In the genomic region with DNA sequence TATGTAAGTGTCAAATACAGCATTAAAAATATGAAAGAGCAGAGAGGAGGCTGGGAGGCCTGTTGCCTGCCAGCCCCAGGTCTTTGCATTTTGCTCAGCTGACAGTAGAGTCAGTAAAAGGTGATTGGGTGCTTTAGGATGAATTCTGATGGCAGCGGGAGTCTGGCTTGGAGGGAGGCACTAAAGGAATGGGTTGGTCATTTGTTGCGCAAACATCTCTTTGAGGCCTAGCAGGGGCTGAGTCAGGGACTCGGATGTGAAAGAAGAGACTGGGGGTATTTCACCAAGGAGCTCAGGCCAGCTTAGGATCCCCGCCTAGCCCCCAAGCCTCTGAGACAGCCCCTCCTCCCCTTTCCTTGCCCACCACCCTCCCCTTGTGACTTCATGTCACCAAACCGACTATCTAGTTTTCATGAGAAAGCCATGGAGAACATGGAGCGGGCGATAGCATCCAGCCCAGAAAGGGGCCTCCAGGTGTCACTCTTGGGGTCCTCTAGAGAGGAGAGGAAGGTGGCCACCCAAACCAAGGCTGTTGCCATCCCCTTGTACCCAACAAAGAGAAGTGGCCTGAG, we compare ENCODE assay signal across 11 cellular contexts. TPM values are rescaled to one million over a fixed set of nuclear protein-coding genes. Genes with fewer than 3 reads are reported as not detected.
A peak's percentile ranks its signal among the peaks of the same experiment; 100 is the strongest.
DNase-seq lines count a peak whose midpoint lies in the region; ATAC-seq, FAIRE-seq and TF ChIP-seq lines count a peak whose summit lies in the region.
"Had no signal": no experiment of that assay in that cellular context is flagged by ENCODE, and none has a peak within 500 bp of the region (broad histone marks: within the 10 kb centered on the region; RNA-seq: fewer than 3 reads in every experiment).

No MANE protein-coding gene starts in this region.

- H3K9me3 ChIP-seq in HepG2 (ENCODE audit: low read length): no peaks in the 10 kb centered on the region
- H3K9me3 ChIP-seq in right lobe of liver: no peaks in the 10 kb centered on the region
- H3K9me3 ChIP-seq in upper lobe of left lung: no peaks in the 10 kb centered on the region

- no peak overlapping the region for H3K4me3 Mint-ChIP-seq in activated T-helper 1 cell treated with anti-CD3 and anti-CD28 coated beads, Interleukin-12 subunit alpha, Interleukin-12 subunit beta, Interleukin-2, Interleukin-4 antibody, amounts not matched to agents 30 ng/mL and 10 ng/mL and 1 ng/mL, durations not matched to agents 14 hours and 24 hours and 36 hours

- POLR2A ChIA-PET in HepG2 (lab: Yijun Ruan, JAX): no interaction called here

- WGBS in HepG2 (ENCODE audit: low lambda C conversion rate): 86% methylated on average over 3 of the region's 7 CpGs
- 40% methylated on average over 1 of the region's 7 CpGs for WGBS in right lobe of liver (ENCODE audit: insufficient coverage, low coverage, low lambda C conversion rate, missing lambda C conversion rate)
- WGBS in upper lobe of left lung, 2 donors: 70 to 72% methylated on average over 5 to 7 of the region's 7 CpGs

- no peaks in the 10 kb centered on the region for H3K36me3 Mint-ChIP-seq in activated T-helper 1 cell treated with anti-CD3 and anti-CD28 coated beads, Interleukin-12 subunit alpha, Interleukin-12 subunit beta, Interleukin-2, Interleukin-4 antibody, amounts not matched to agents 30 ng/mL and 10 ng/mL and 1 ng/mL, durations not matched to agents 14 hours and 24 hours and 36 hours (ENCODE audit: low read depth)

- peak overlapping the region; percentile 32 for H3K27ac Mint-ChIP-seq in activated T-helper 1 cell treated with anti-CD3 and anti-CD28 coated beads, Interleukin-12 subunit alpha, Interleukin-12 subunit beta, Interleukin-2, Interleukin-4 antibody, amounts not matched to agents 30 ng/mL and 10 ng/mL and 1 ng/mL, durations not matched to agents 14 hours and 24 hours and 36 hours

- H3K9me3 Mint-ChIP-seq in activated T-helper 1 cell treated with anti-CD3 and anti-CD28 coated beads, Interleukin-12 subunit alpha, Interleukin-12 subunit beta, Interleukin-2, Interleukin-4 antibody, amounts not matched to agents 30 ng/mL and 10 ng/mL and 1 ng/mL, durations not matched to agents 14 hours and 24 hours and 36 hours: no peaks in the 10 kb centered on the region

- no peaks in the 10 kb centered on the region for H4K20me1 ChIP-seq in HepG2 (ENCODE audit: insufficient read depth, low read length)

- no peak for TF ChIP-seq RAD21 in HepG2 (CRISPR knock-in tag; IDR thresholded peaks at IDR 0.05)

- CTCF ChIA-PET in HepG2 (lab: Yijun Ruan, JAX; ENCODE audit: low intra/inter-chr PET ratio, low total read pairs): no interaction called here

- TF ChIP-seq POLR2A in HepG2 (IDR thresholded peaks at IDR 0.05; ENCODE audit: insufficient read depth in 1 of 2, low read depth in 2 of 2, low read length in 2 of 2) (no peak), right lobe of liver (IDR thresholded peaks at IDR 0.05) (no peak), upper lobe of left lung (IDR thresholded peaks at IDR 0.05) (no peak)

- no peaks in the 10 kb centered on the region for H3K27me3 Mint-ChIP-seq in activated T-helper 1 cell treated with anti-CD3 and anti-CD28 coated beads, Interleukin-12 subunit alpha, Interleukin-12 subunit beta, Interleukin-2, Interleukin-4 antibody, amounts not matched to agents 30 ng/mL and 10 ng/mL and 1 ng/mL, durations not matched to agents 14 hours and 24 hours and 36 hours (ENCODE audit: insufficient read depth)

- no peak for FAIRE-seq in HepG2 (lab: Jason Lieb, UNC)

- DNase-seq in HepG2 (ENCODE audit: low spot score) (no peak), right lobe of liver (no peak), fibroblast of the aortic adventitia (ENCODE audit: low read depth) (peak; percentile 51), upper lobe of left lung (no peak), HK-2 (ENCODE audit: unreplicated experiment) (no peak)
- DNase-seq in activated T-helper 1 cell treated with anti-CD3 and anti-CD28 coated beads, Interleukin-12 subunit alpha, Interleukin-12 subunit beta, Interleukin-2, Interleukin-4 antibody, amounts not matched to agents 30 ng/mL and 10 ng/mL and 1 ng/mL, durations not matched to agents 14 hours and 24 hours and 36 hours (ENCODE audit: low spot score): no peak
- DNase-seq: NCI-H146, SW 1271 had no signal

- no peak overlapping the region for H3K4me2 ChIP-seq in HepG2 (ENCODE audit: low read depth, low read length)

- H3K36me3 ChIP-seq in HepG2 (replicated peaks in 1 of 2; ENCODE audit: control insufficient read depth in 1 of 2, insufficient read depth in 2 of 2, low read length in 2 of 2) (0 out of 5 replicates have a peak, but pooled peaks cover 0 to 11% of the 10 kb centered on the region in 2 experiments), right lobe of liver (no peaks in the 10 kb centered on the region), upper lobe of left lung (peaks cover 0 to 18% (median 6%) of the 10 kb centered on the region in 4 donors)

- intact Hi-C loops in HepG2 (cut with micrococcal nuclease; ENCODE audit: unreplicated experiment) (no loop called here), right lobe of liver (cut with DNase I) (no loop called here)
- intact Hi-C loops in activated T-helper 1 cell treated with anti-CD3 and anti-CD28 coated beads, Interleukin-12 subunit alpha, Interleukin-12 subunit beta, Interleukin-2, Interleukin-4 antibody, amounts not matched to agents 30 ng/mL and 10 ng/mL and 1 ng/mL, durations not matched to agents 14 hours and 24 hours and 36 hours (cut with micrococcal nuclease): no loop called here

- H3K4me3 ChIP-seq in HepG2 (replicated peaks in 1 of 3; ENCODE audit: insufficient read depth in 1 of 3, low read depth in 2 of 3, low read length in 3 of 3): no peak overlapping the region
- no peak overlapping the region for H3K4me3 ChIP-seq in right lobe of liver
- no peak overlapping the region for H3K4me3 ChIP-seq in fibroblast of the aortic adventitia (ENCODE audit: low read depth, low read length)
- no peak overlapping the region for H3K4me3 ChIP-seq in upper lobe of left lung

- BruUV-seq in HepG2 (replicated peaks; lab: Mats Ljungman, UMichigan): no TSS peak

- no peak overlapping the region for H2AFZ ChIP-seq in HepG2 (ENCODE audit: low read length)

- H3K4me1 Mint-ChIP-seq in activated T-helper 1 cell treated with anti-CD3 and anti-CD28 coated beads, Interleukin-12 subunit alpha, Interleukin-12 subunit beta, Interleukin-2, Interleukin-4 antibody, amounts not matched to agents 30 ng/mL and 10 ng/mL and 1 ng/mL, durations not matched to agents 14 hours and 24 hours and 36 hours (ENCODE audit: low read depth): peaks cover 48% of the 10 kb centered on the region

- H3K9ac ChIP-seq in HepG2 (ENCODE audit: insufficient read depth, low read depth, low read length): no peak overlapping the region

- no peak for TF ChIP-seq CTCF in HepG2 (CRISPR knock-in tag; IDR thresholded peaks at IDR 0.05)
- no peak for TF ChIP-seq CTCF in right lobe of liver (IDR thresholded peaks at IDR 0.05)
- no peak for TF ChIP-seq CTCF in fibroblast of the aortic adventitia (IDR thresholded peaks at IDR 0.05; ENCODE audit: insufficient read depth, low read length)
- no peak for TF ChIP-seq CTCF in upper lobe of left lung (IDR thresholded peaks at IDR 0.05)

- no peak for TF ChIP-seq EP300 in HepG2 (IDR thresholded peaks at IDR 0.05; ENCODE audit: low read depth in 2 of 2, low read length in 2 of 2)
- no peak for TF ChIP-seq EP300 in HepG2 (CRISPR knock-in tag; IDR thresholded peaks at IDR 0.05; ENCODE audit: borderline replicate concordance)
- TF ChIP-seq EP300 in upper lobe of left lung (IDR thresholded peaks at IDR 0.05): no peak

- peaks cover 2% of the 10 kb centered on the region for H3K79me2 ChIP-seq in HepG2 (ENCODE audit: insufficient read depth, low read length)

- peaks cover 18% of the 10 kb centered on the region for H3K4me1 ChIP-seq in HepG2 (ENCODE audit: insufficient read depth, low read length)
- H3K4me1 ChIP-seq in right lobe of liver: no peaks in the 10 kb centered on the region
- H3K4me1 ChIP-seq in upper lobe of left lung: peaks cover 34 to 66% (median 43%) of the 10 kb centered on the region in 4 donors

- no peak overlapping the region for H3K27ac ChIP-seq in HepG2 (ENCODE audit: extremely low read length, insufficient read depth, low read length)
- H3K27ac ChIP-seq in right lobe of liver: no peak overlapping the region
- peak overlapping the region in 3 of 4 donors; percentile 18 to 67 (median 35) for H3K27ac ChIP-seq in upper lobe of left lung

- ATAC-seq in HepG2 (no peak), right lobe of liver (no peak), upper lobe of left lung (ENCODE audit: low FRiP score in 2 of 2) (no peak), HG03108 (IDR thresholded peaks at IDR 0.05; ENCODE audit: unreplicated experiment) (no peak), GM21825 (IDR thresholded peaks at IDR 0.05; ENCODE audit: unreplicated experiment) (no peak)

- no peaks in the 10 kb centered on the region for H3K27me3 ChIP-seq in HepG2 (ENCODE audit: control insufficient read depth in 1 of 2, insufficient read depth in 2 of 2, low read length in 2 of 2)
- no peaks in the 10 kb centered on the region for H3K27me3 ChIP-seq in right lobe of liver
- no peaks in the 10 kb centered on the region for H3K27me3 ChIP-seq in upper lobe of left lung

- in situ Hi-C loops in HepG2 (cut with HindIII; ENCODE audit: extremely low pct_ligation_motif_present, low pct_unique_long_range_greater_than_20kb): no loop called here

RNA-seq across cellular contexts. Expression of gene DGKZ, which starts 9.7 kb away (rescaled TPM):
- 14.6 and 20.7 TPM in 2 replicates for total RNA-seq in HepG2 (2016; rRNA removed; fragmentation: Illumina TruSeq; extraction: Trizol)
- 11.9 and 13.2 TPM in 2 replicates for total RNA-seq in HepG2 (2016; cell fraction: cytosol; rRNA removed; fragmentation: Illumina TruSeq; extraction: Trizol; ENCODE audit: low read depth)
- 11.6 and 19.8 TPM in 2 replicates for total RNA-seq in HepG2 (2016; cell fraction: insoluble cytoplasmic fraction; rRNA removed; fragmentation: Illumina TruSeq; extraction: Trizol)
- total RNA-seq in HepG2 (2016; cell fraction: membrane; rRNA removed; fragmentation: Illumina TruSeq; extraction: Trizol): 26.9 and 29.6 TPM in 2 replicates
- 18.5 and 22.1 TPM in 2 replicates for total RNA-seq in HepG2 (2016; cell fraction: nucleus; rRNA removed; fragmentation: Illumina TruSeq; extraction: Trizol)
- polyA plus RNA-seq in HepG2 (2011; rRNA removed): 15.8 and 17.6 TPM in 2 replicates
- polyA plus RNA-seq in HepG2 (2011; cell fraction: cytosol; rRNA removed): 8.8 and 15.2 TPM in 2 replicates
- 108 and 162 TPM in 2 replicates for polyA plus RNA-seq in HepG2 (2011; cell fraction: nucleus; rRNA removed)
- polyA plus RNA-seq in HepG2 (2012): 11.6 and 19.4 TPM in 2 replicates
- polyA plus RNA-seq in HepG2 (2016; cell fraction: cytosol; fragmentation: Illumina TruSeq; extraction: Trizol; ENCODE audit: low read depth): 18.6 and 18.8 TPM in 2 replicates
- polyA plus RNA-seq in HepG2 (2016; cell fraction: insoluble cytoplasmic fraction; fragmentation: Illumina TruSeq; extraction: Trizol; ENCODE audit: low read depth): 21.9 and 30.3 TPM in 2 replicates
- 44.5 and 49.9 TPM in 2 replicates for polyA plus RNA-seq in HepG2 (2016; cell fraction: membrane; fragmentation: Illumina TruSeq; extraction: Trizol; ENCODE audit: low read depth)
- 65.9 and 71.9 TPM in 2 replicates for polyA plus RNA-seq in HepG2 (2016; cell fraction: nucleus; fragmentation: Illumina TruSeq; extraction: Trizol; ENCODE audit: insufficient read depth, low read depth)
- 43.2 and 71.9 TPM in 2 replicates for polyA minus RNA-seq in HepG2 (2011; rRNA and poly(A)+ RNA removed; ENCODE audit: low replicate concordance)
- 12.3 and 14.8 TPM in 2 replicates for polyA minus RNA-seq in HepG2 (2011; cell fraction: cytosol; rRNA and poly(A)+ RNA removed)
- 15.9 and 16.9 TPM in 2 replicates for polyA minus RNA-seq in HepG2 (2011; cell fraction: nucleus; rRNA and poly(A)+ RNA removed)
- total RNA-seq in right lobe of liver: 10 to 100 TPM; 10.7 to 57.9 (median 16.0) TPM
- 101 TPM in 2 replicates for total RNA-seq in activated T-helper 1 cell treated with anti-CD3 and anti-CD28 coated beads, Interleukin-12 subunit alpha, Interleukin-12 subunit beta, Interleukin-2, Interleukin-4 antibody, amounts not matched to agents 30 ng/mL and 10 ng/mL and 1 ng/mL, durations not matched to agents 14 hours and 24 hours and 36 hours
- total RNA-seq in fibroblast of the aortic adventitia (ENCODE audit: low replicate concordance): 27.1 and 37.7 TPM in 2 replicates
- total RNA-seq in upper lobe of left lung: 100 to 1,000 TPM in 2 of 6 donors, 10 to 100 TPM in 4; 55.1 to 145 (median 65.5) TPM

RNA-seq across cellular contexts. Expression of gene MDK, which starts 24.5 kb away (rescaled TPM):
- total RNA-seq in HepG2 (2016; rRNA removed; fragmentation: Illumina TruSeq; extraction: Trizol) (149 and 312 TPM in 2 replicates), right lobe of liver (1 to 10 TPM in 5 of 6 experiments, under 1 TPM in 1; 0.35 to 6.4 (median 4.2) TPM), fibroblast of the aortic adventitia (ENCODE audit: low replicate concordance) (52.2 and 96.0 TPM in 2 replicates), upper lobe of left lung (10 to 100 TPM in 5 of 6 donors, not detected in 1; 14.3 to 44.8 (median 34.1) TPM)
- total RNA-seq in HepG2 (2016; cell fraction: cytosol; rRNA removed; fragmentation: Illumina TruSeq; extraction: Trizol; ENCODE audit: low read depth): 310 and 356 TPM in 2 replicates
- 138 and 308 TPM in 2 replicates for total RNA-seq in HepG2 (2016; cell fraction: insoluble cytoplasmic fraction; rRNA removed; fragmentation: Illumina TruSeq; extraction: Trizol)
- total RNA-seq in HepG2 (2016; cell fraction: membrane; rRNA removed; fragmentation: Illumina TruSeq; extraction: Trizol): 284 and 347 TPM in 2 replicates
- 197 and 254 TPM in 2 replicates for total RNA-seq in HepG2 (2016; cell fraction: nucleus; rRNA removed; fragmentation: Illumina TruSeq; extraction: Trizol)
- polyA plus RNA-seq in HepG2 (2011; rRNA removed): 355 and 407 TPM in 2 replicates
- 510 and 850 TPM in 2 replicates for polyA plus RNA-seq in HepG2 (2011; cell fraction: cytosol; rRNA removed)
- 205 and 210 TPM in 2 replicates for polyA plus RNA-seq in HepG2 (2011; cell fraction: nucleus; rRNA removed)
- polyA plus RNA-seq in HepG2 (2012): 127 and 170 TPM in 2 replicates
- polyA plus RNA-seq in HepG2 (2016; cell fraction: cytosol; fragmentation: Illumina TruSeq; extraction: Trizol; ENCODE audit: low read depth): 699 and 772 TPM in 2 replicates
- 298 and 351 TPM in 2 replicates for polyA plus RNA-seq in HepG2 (2016; cell fraction: insoluble cytoplasmic fraction; fragmentation: Illumina TruSeq; extraction: Trizol; ENCODE audit: low read depth)
- 584 and 631 TPM in 2 replicates for polyA plus RNA-seq in HepG2 (2016; cell fraction: membrane; fragmentation: Illumina TruSeq; extraction: Trizol; ENCODE audit: low read depth)
- 829 and 892 TPM in 2 replicates for polyA plus RNA-seq in HepG2 (2016; cell fraction: nucleus; fragmentation: Illumina TruSeq; extraction: Trizol; ENCODE audit: insufficient read depth, low read depth)
- polyA minus RNA-seq in HepG2 (2011; rRNA and poly(A)+ RNA removed; ENCODE audit: low replicate concordance): 1.3 and 126 TPM in 2 replicates
- polyA minus RNA-seq in HepG2 (2011; cell fraction: cytosol; rRNA and poly(A)+ RNA removed): 66.8 and 86.0 TPM in 2 replicates
- 18.5 and 19.3 TPM in 2 replicates for polyA minus RNA-seq in HepG2 (2011; cell fraction: nucleus; rRNA and poly(A)+ RNA removed)
- total RNA-seq in activated T-helper 1 cell treated with anti-CD3 and anti-CD28 coated beads, Interleukin-12 subunit alpha, Interleukin-12 subunit beta, Interleukin-2, Interleukin-4 antibody, amounts not matched to agents 30 ng/mL and 10 ng/mL and 1 ng/mL, durations not matched to agents 14 hours and 24 hours and 36 hours: 5.0 and 7.1 TPM in 2 replicates

RNA-seq across cellular contexts. Expression of gene CHRM4, which starts 34.6 kb away (rescaled TPM):
- total RNA-seq in HepG2 (2016; rRNA removed; fragmentation: Illumina TruSeq; extraction: Trizol): 0.13 TPM in 1 of 2 replicates, not detected in the other
- not detected in 2 replicates for total RNA-seq in HepG2 (2016; cell fraction: cytosol; rRNA removed; fragmentation: Illumina TruSeq; extraction: Trizol; ENCODE audit: low read depth)
- 0.11 TPM in 1 of 2 replicates, not detected in the other for total RNA-seq in HepG2 (2016; cell fraction: insoluble cytoplasmic fraction; rRNA removed; fragmentation: Illumina TruSeq; extraction: Trizol)
- 0.15 TPM in 1 of 2 replicates, not detected in the other for total RNA-seq in HepG2 (2016; cell fraction: membrane; rRNA removed; fragmentation: Illumina TruSeq; extraction: Trizol)
- 0.25 TPM in 1 of 2 replicates, not detected in the other for total RNA-seq in HepG2 (2016; cell fraction: nucleus; rRNA removed; fragmentation: Illumina TruSeq; extraction: Trizol)
- 0.21 and 0.22 TPM in 2 replicates for polyA plus RNA-seq in HepG2 (2011; rRNA removed)
- 0.12 and 0.19 TPM in 2 replicates for polyA plus RNA-seq in HepG2 (2011; cell fraction: cytosol; rRNA removed)
- 0.43 and 0.85 TPM in 2 replicates for polyA plus RNA-seq in HepG2 (2011; cell fraction: nucleus; rRNA removed)
- 0.27 TPM in 1 of 2 replicates, not detected in the other for polyA plus RNA-seq in HepG2 (2012)
- polyA plus RNA-seq in HepG2 (2016; cell fraction: cytosol; fragmentation: Illumina TruSeq; extraction: Trizol; ENCODE audit: low read depth): 0.08 TPM in 1 of 2 replicates, not detected in the other
- 0.15 TPM in 1 of 2 replicates, not detected in the other for polyA plus RNA-seq in HepG2 (2016; cell fraction: insoluble cytoplasmic fraction; fragmentation: Illumina TruSeq; extraction: Trizol; ENCODE audit: low read depth)
- 0.21 TPM in 1 of 2 replicates, not detected in the other for polyA plus RNA-seq in HepG2 (2016; cell fraction: membrane; fragmentation: Illumina TruSeq; extraction: Trizol; ENCODE audit: low read depth)
- polyA plus RNA-seq in HepG2 (2016; cell fraction: nucleus; fragmentation: Illumina TruSeq; extraction: Trizol; ENCODE audit: insufficient read depth, low read depth): 0.41 TPM in 1 of 2 replicates, not detected in the other
- polyA minus RNA-seq in HepG2 (2011; rRNA and poly(A)+ RNA removed; ENCODE audit: low replicate concordance): 0.58 and 0.90 TPM in 2 replicates
- polyA minus RNA-seq in HepG2 (2011; cell fraction: cytosol; rRNA and poly(A)+ RNA removed): not detected in 2 replicates
- 0.50 and 0.52 TPM in 2 replicates for polyA minus RNA-seq in HepG2 (2011; cell fraction: nucleus; rRNA and poly(A)+ RNA removed)
- total RNA-seq in right lobe of liver: not detected
- 1.2 TPM in 2 replicates for total RNA-seq in activated T-helper 1 cell treated with anti-CD3 and anti-CD28 coated beads, Interleukin-12 subunit alpha, Interleukin-12 subunit beta, Interleukin-2, Interleukin-4 antibody, amounts not matched to agents 30 ng/mL and 10 ng/mL and 1 ng/mL, durations not matched to agents 14 hours and 24 hours and 36 hours
- total RNA-seq in fibroblast of the aortic adventitia (ENCODE audit: low replicate concordance): not detected in 2 replicates
- total RNA-seq in upper lobe of left lung: 1 to 10 TPM in 1 of 6 donors, under 1 TPM in 3, not detected in 2; 0.34 to 1.4 (median 0.53) TPM
- polyA plus RNA-seq: liver had no signal

Comparison
In these comparisons a context has a peak if more than half of its experiments do, and no peak if none do; other contexts are left out.
1. H3K27ac ChIP-seq: peak in upper lobe of left lung (3 of 4); none in HepG2 (single experiment) and right lobe of liver (0 of 3).